In the genomic region with DNA sequence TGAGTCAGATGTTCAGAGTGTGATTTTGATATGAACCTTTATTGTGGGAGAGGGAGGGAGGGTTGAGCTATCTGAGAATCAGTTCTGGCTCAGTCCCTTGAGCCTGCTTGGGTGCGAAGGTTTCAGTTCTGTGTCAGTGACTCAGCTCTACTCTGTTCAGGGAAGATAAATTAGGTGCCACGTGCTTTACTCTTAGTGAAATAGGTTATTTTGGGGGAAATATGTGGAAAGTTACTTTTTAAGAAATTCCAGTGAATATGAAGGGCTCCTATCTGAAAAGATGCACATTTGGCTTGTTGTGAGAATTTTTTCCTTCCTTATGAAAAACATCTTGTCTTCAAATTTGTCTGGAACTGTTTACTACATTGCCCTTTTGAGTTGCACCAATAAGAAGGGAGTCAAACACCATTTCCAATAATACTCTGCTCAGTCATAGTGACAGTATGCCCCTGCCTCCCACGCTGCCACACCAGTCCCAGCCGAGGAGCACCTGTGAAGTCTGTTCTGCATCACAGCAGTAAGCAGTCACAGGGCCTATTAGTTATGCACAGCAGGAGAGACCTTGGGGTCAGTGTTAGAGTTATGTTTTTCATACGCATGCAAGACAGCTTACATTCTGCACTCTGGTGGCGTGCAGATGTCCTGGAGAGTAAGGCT, we compare ENCODE assay signal across 8 cellular contexts. TPM values are rescaled to one million over a fixed set of nuclear protein-coding genes. Genes with fewer than 3 reads are reported as not detected.
DNase-seq lines count a peak whose midpoint lies in the region; ATAC-seq, FAIRE-seq and TF ChIP-seq lines count a peak whose summit lies in the region.

No MANE protein-coding gene starts in this region.

- DNase-seq in GM12892 (ENCODE audit: insufficient read length) (peak; percentile 32), GM12878 (ENCODE audit: low read depth, low spot score) (peak; percentile 80), MG63 (no peak), natural killer cell (no peak)
- peak; percentile 22 for DNase-seq in stimulated activated CD4-positive, alpha-beta T cell treated with anti-CD3 and anti-CD28 coated beads, Interleukin-2, amount 100 ng/mL, for 4 hours (ENCODE audit: low read depth)
- DNase-seq in CD8-positive, alpha-beta memory T cell: no peak

- 2% methylated on average over 6 of the region's 6 CpGs for WGBS in GM12878 (ENCODE audit: insufficient coverage, insufficient replicate concordance, low lambda C conversion rate, missing lambda C conversion rate)

- peak; percentile 57 to 74 for TF ChIP-seq EP300 in GM12878 (IDR thresholded peaks at IDR 0.05; ENCODE audit: borderline replicate concordance in 1 of 2, control insufficient read depth in 1 of 2, low read depth in 2 of 2, low read length in 2 of 2)

- H3K9me3 Mint-ChIP-seq in CD8-positive, alpha-beta memory T cell: no peaks in the 10 kb centered on the region
- H3K9me3 Mint-ChIP-seq in natural killer cell: no peaks in the 10 kb centered on the region

- RAD21 ChIA-PET in GM12878 (lab: Charles Lee; ENCODE audit: unreplicated experiment): interaction anchor here (0.6 to 7.7 kb wide), 33 partner anchors 8 to 450 kb away, joined by 3 to 126 read pairs (median 4); partner anchors contain the start of genes DNAH7 and STK17B

- in situ Hi-C loops in GM12878 (cut with MboI): no loop called here

- H3K4me3 ChIP-seq in GM12878 (no peak overlapping the region), MG63 (no peak overlapping the region)
- H3K4me3 ChIP-seq in CD8-positive, alpha-beta memory T cell (ENCODE audit: low read length): no peak overlapping the region

- BruUV-seq in GM12878 (replicated peaks; lab: Mats Ljungman, UMichigan): no TSS peak

- H3K4me3 Mint-ChIP-seq in CD8-positive, alpha-beta memory T cell: peak overlapping the region in 2 of 7 donors; percentile 6 to 28
- no peak overlapping the region for H3K4me3 Mint-ChIP-seq in natural killer cell

- no peaks in the 10 kb centered on the region for H3K36me3 ChIP-seq in GM12878 (ENCODE audit: control insufficient read depth in 2 of 2, insufficient read depth in 2 of 2, low read length in 1 of 2)
- H3K36me3 ChIP-seq in CD8-positive, alpha-beta memory T cell (ENCODE audit: insufficient read depth, low read length): no peaks in the 10 kb centered on the region
- H3K36me3 ChIP-seq in MG63: no peaks in the 10 kb centered on the region

- H3K79me2 ChIP-seq in GM12878 (ENCODE audit: control insufficient read depth, insufficient read depth, low read length): no peaks in the 10 kb centered on the region

- CTCF ChIA-PET in GM12878 (lab: Yijun Ruan, JAX): interaction anchor here (0.8 to 3.7 kb wide), 17 partner anchors 11 to 435 kb away, joined by 3 to 52 read pairs (median 4); partner anchors contain the start of gene DNAH7
- CTCF ChIA-PET in CD8-positive, alpha-beta memory T cell (lab: Charles Lee): interaction anchor here (1.2 to 1.3 kb wide), 2 partner anchors 31 to 119 kb away, joined by 3 to 4 read pairs; no protein-coding TSS in a partner anchor

- ATAC-seq in GM21447 (IDR thresholded peaks at IDR 0.05; ENCODE audit: unreplicated experiment) (peak; percentile 95), HG03571 (IDR thresholded peaks at IDR 0.05; ENCODE audit: unreplicated experiment) (peak; percentile 89), GM12878 (peak; percentile 96), natural killer cell (no peak)

- H3K27me3 ChIP-seq in GM12878 (replicated peaks in 1 of 2; ENCODE audit: control insufficient read depth in 2 of 2, insufficient read depth in 2 of 2, low read length in 1 of 2): no peaks in the 10 kb centered on the region
- H3K27me3 ChIP-seq in CD8-positive, alpha-beta memory T cell (ENCODE audit: insufficient read depth, low read length, poor library complexity, severe bottlenecking): no peaks in the 10 kb centered on the region
- no peaks in the 10 kb centered on the region for H3K27me3 ChIP-seq in MG63

- no peaks in the 10 kb centered on the region for H4K20me1 ChIP-seq in GM12878 (ENCODE audit: control insufficient read depth, insufficient read depth)

- H3K27ac Mint-ChIP-seq in CD8-positive, alpha-beta memory T cell: peak overlapping the region in 1 of 8 donors; percentile 2
- H3K27ac Mint-ChIP-seq in natural killer cell: no peak overlapping the region

- TF ChIP-seq CTCF in GM12878 (IDR thresholded peaks at IDR 0.05 in 2 of 3, conservative IDR thresholded peaks at IDR 0.05 in 1 of 3; ENCODE audit: control insufficient read depth in 2 of 3, extremely low read depth in 1 of 3, insufficient read depth in 1 of 3, low read depth in 3 of 3, low read length in 3 of 3) (no peak; a peak in 1 of 6 replicates), natural killer cell (IDR thresholded peaks at IDR 0.05) (no peak)

- H3K9me3 ChIP-seq in GM12878 (replicated peaks; ENCODE audit: control insufficient read depth, insufficient read depth, low read length) (no peaks in the 10 kb centered on the region; the same call in 2 of the 3 replicates), MG63 (no peaks in the 10 kb centered on the region; the same call in 1 of the 2 replicates)
- H3K9me3 ChIP-seq in CD8-positive, alpha-beta memory T cell (ENCODE audit: low read length): no peaks in the 10 kb centered on the region

- peaks cover 0 to under 1% (median 0%) of the 10 kb centered on the region in 3 donors for H3K36me3 Mint-ChIP-seq in CD8-positive, alpha-beta memory T cell
- H3K36me3 Mint-ChIP-seq in natural killer cell: no peaks in the 10 kb centered on the region

- TF ChIP-seq POLR2A in GM12892 (IDR thresholded peaks at IDR 0.05; ENCODE audit: low read depth, low read length) (0 out of 2 replicates have a peak, but pooled peaks have one; percentile 36), GM12878 (IDR thresholded peaks at IDR 0.05; ENCODE audit: low read depth, low read length) (0 out of 2 replicates have a peak, but pooled peaks have one; percentile 16)

- peak overlapping the region; percentile 69 for H3K4me2 ChIP-seq in GM12878 (ENCODE audit: control insufficient read depth, insufficient read depth)

- FAIRE-seq in GM12892 (lab: Jason Lieb, UNC) (peak; percentile 99), GM12878 (lab: Jason Lieb, UNC) (peak; percentile 81)

- peak overlapping the region; percentile 50 for H2AFZ ChIP-seq in GM12878 (ENCODE audit: control insufficient read depth, low read depth, low read length)

- peak; percentile 26; the same call in 1 of the 2 replicates for TF ChIP-seq RAD21 in GM12878 (IDR thresholded peaks at IDR 0.05; ENCODE audit: insufficient read depth, low read depth, low read length)

- H3K9ac ChIP-seq in GM12878 (ENCODE audit: control insufficient read depth, insufficient read depth, low read length): no peak overlapping the region

- peaks cover 9 to 29% (median 12%) of the 10 kb centered on the region in 3 donors for H3K4me1 Mint-ChIP-seq in CD8-positive, alpha-beta memory T cell
- peaks cover 6 to 7% of the 10 kb centered on the region in 2 donors for H3K4me1 Mint-ChIP-seq in natural killer cell

- POLR2A ChIA-PET in GM12878 (lab: Charles Lee): interaction anchor here (0.8 to 2.3 kb wide), 14 partner anchors 23 to 313 kb away, joined by 3 to 9 read pairs (median 4); no protein-coding TSS in a partner anchor
- POLR2A ChIA-PET in CD8-positive, alpha-beta memory T cell (lab: Charles Lee): no interaction called here

- peaks cover 24% of the 10 kb centered on the region for H3K4me1 ChIP-seq in GM12878 (ENCODE audit: control insufficient read depth, insufficient read depth, low read length)
- peaks cover 5% of the 10 kb centered on the region for H3K4me1 ChIP-seq in CD8-positive, alpha-beta memory T cell (ENCODE audit: insufficient read depth, low read length)

- SMC1A ChIA-PET in GM12878 (lab: Charles Lee; ENCODE audit: uncharacterized antibody, unreplicated experiment): interaction anchor here (0.8 to 9.2 kb wide), 35 partner anchors 9 to 453 kb away, joined by 3 to 147 read pairs (median 5); partner anchors contain the start of gene STK17B

- intact Hi-C loops in GM12878 (cut with micrococcal nuclease; ENCODE audit: unreplicated experiment): no loop called here
- intact Hi-C loops in natural killer cell (cut with micrococcal nuclease): no loop called here

- H3K27ac ChIP-seq in GM12878 (ENCODE audit: control insufficient read depth, insufficient read depth): peak overlapping the region; percentile 34
- H3K27ac ChIP-seq in CD8-positive, alpha-beta memory T cell (ENCODE audit: low read depth, low read length): no peak overlapping the region

- no peaks in the 10 kb centered on the region for H3K27me3 Mint-ChIP-seq in CD8-positive, alpha-beta memory T cell
- no peaks in the 10 kb centered on the region for H3K27me3 Mint-ChIP-seq in natural killer cell (ENCODE audit: low read depth in 2 of 2)

TF ChIP-seq in GM12878, 131 proteins besides CTCF, POLR2A, EP300 and RAD21 (continues in another document):
- peak; percentile 41; the same call in 1 of the 2 replicates for TF ChIP-seq SMARCA5 (IDR thresholded peaks at IDR 0.05)
- no peak for TF ChIP-seq SREBF1 (IDR thresholded peaks at IDR 0.05; ENCODE audit: low read length)
- no peak for TF ChIP-seq CHD1 (IDR thresholded peaks at IDR 0.05; ENCODE audit: low read depth, low read length)
- peak; percentile 16; the same call in 1 of the 2 replicates for TF ChIP-seq YY1 (IDR thresholded peaks at IDR 0.05; ENCODE audit: low read depth, low read length)
- peak; percentile 49; the same call in 1 of the 2 replicates for TF ChIP-seq SPI1 (IDR thresholded peaks at IDR 0.05; ENCODE audit: borderline replicate concordance, insufficient read depth, low read depth, low read length)
- TF ChIP-seq PAX8 (IDR thresholded peaks at IDR 0.05): no peak

RNA-seq across cellular contexts. Expression of gene DNAH7, which starts 32.8 kb away (rescaled TPM):
- polyA plus RNA-seq in GM12892 (2012; ENCODE audit: missing spikeins): 0.06 TPM
- total RNA-seq in GM12878 (2013; cell fraction: nucleolus; rRNA removed): 3.0 and 3.5 TPM in 2 replicates
- total RNA-seq in GM12878 (2014; rRNA removed) (0.06 and 0.38 TPM in 2 replicates), GM12878 (2014; rRNA removed; fragmentation: Illumina TruSeq; extraction: Trizol) (0.05 and 0.09 TPM in 2 replicates), GM12878 (2021) (0.19 and 0.31 TPM in 2 replicates), natural killer cell (under 1 TPM in 2 of 3 donors, not detected in 1; 0.07 to 0.20 TPM)
- polyA plus RNA-seq in GM12878 (2011; ENCODE audit: low read depth): not detected
- polyA plus RNA-seq in GM12878 (2011; rRNA removed) (0.45 and 0.75 TPM in 2 replicates), GM12878 (2014; fragmentation: Illumina TruSeq; extraction: Trizol) (0.14 and 0.18 TPM in 2 replicates), GM12878 (2014; fragmentation: Nextera tagmentation; extraction: Ambion mirVana) (under 1 TPM; 0.05 to 0.14 TPM), GM12878 (2014; rRNA removed) (0.05 and 0.61 TPM in 2 replicates), GM12878 (2016; fragmentation: Nextera tagmentation; extraction: Ambion mirVana) (under 1 TPM; 0.08 to 0.17 TPM)
- 0.13 and 0.22 TPM in 2 replicates for polyA plus RNA-seq in GM12878 (2011; cell fraction: cytosol; rRNA removed)
- polyA plus RNA-seq in GM12878 (2011; cell fraction: nucleus; rRNA removed): 0.63 TPM in 2 replicates
- 0.08 and 0.11 TPM in 2 replicates for polyA plus RNA-seq in GM12878 (2012)
- 0.82 and 1.0 TPM in 2 replicates for polyA minus RNA-seq in GM12878 (2011; rRNA and poly(A)+ RNA removed)
- polyA minus RNA-seq in GM12878 (2011; cell fraction: cytosol; rRNA and poly(A)+ RNA removed): 0.52 TPM in 1 of 2 replicates, not detected in the other
- 1.3 and 1.8 TPM in 2 replicates for polyA minus RNA-seq in GM12878 (2011; cell fraction: nucleus; rRNA and poly(A)+ RNA removed)
- not detected for total RNA-seq in CD8-positive, alpha-beta memory T cell
- polyA plus RNA-seq in CD8-positive, alpha-beta memory T cell: not detected
- total RNA-seq in MG63 (2014; rRNA removed; shearing (Covaris generic); ENCODE audit: low replicate concordance): 0.43 TPM in 1 of 2 replicates, not detected in the other

Comparison
In these comparisons a context has a peak if more than half of its experiments do, and no peak if none do; other contexts are left out.
1. DNase-seq: peak in GM12892 (single experiment), GM12878 (single experiment) and stimulated activated CD4-positive, alpha-beta T cell treated with anti-CD3 and anti-CD28 coated beads, Interleukin-2, amount 100 ng/mL, for 4 hours (single experiment); none in CD8-positive, alpha-beta memory T cell (0 of 5), MG63 (single experiment) and natural killer cell (single experiment).
2. ATAC-seq: peak in GM21447 (single experiment), HG03571 (single experiment) and GM12878 (single experiment); none in natural killer cell (0 of 3).